In genomic region chr12:3224530-3224903, GRCh38 we compare ENCODE assay signal across 28 cellular contexts.
DNase-seq lines count a peak whose midpoint lies in the region; TF ChIP-seq lines count a peak whose summit lies in the region.
"Had no signal": no experiment of that assay in that cellular context is flagged by ENCODE, and none has a peak within 500 bp of the region (broad histone marks: within the 10 kb centered on the region; RNA-seq: fewer than 3 reads in every experiment).

No MANE protein-coding gene starts in this region.

- peaks cover 50% of the 10 kb centered on the region for H3K4me1 ChIP-seq in OCI-LY3 (ENCODE audit: low read length)
- H3K4me1 ChIP-seq in left ventricle myocardium inferior: peaks cover 87% of the 10 kb centered on the region
- H3K4me1 ChIP-seq in spleen: peaks cover 0 to 47% (median 23%) of the 10 kb centered on the region in 6 donors
- H3K4me1 ChIP-seq: uterus had no signal

- peak overlapping the region; percentile 46 for H3K4me2 ChIP-seq in OCI-LY3 (ENCODE audit: low read length)

- no peaks in the 10 kb centered on the region for H3K79me2 ChIP-seq in OCI-LY3 (ENCODE audit: low read length)

- H2AFZ ChIP-seq in OCI-LY3 (ENCODE audit: low read depth, low read length): no peak overlapping the region

- H3K4me3 Mint-ChIP-seq in osteocyte (ENCODE audit: unreplicated experiment): no peak overlapping the region
- H3K4me3 Mint-ChIP-seq: activated CD4-positive, alpha-beta T cell treated with anti-CD3 and anti-CD28 coated beads, Interleukin-2, amount 10 ng/mL, durations not matched to agents 24 days and 14 days; activated naive CD8-positive, alpha-beta T cell treated with anti-CD3 and anti-CD28 coated beads for 36 hours; activated T-cell treated with anti-CD3 and anti-CD28 coated beads, Interleukin-2, amount 50 U/mL, for 24 hours; IgD-negative memory B cell; naive thymus-derived CD4-positive, alpha-beta T cell had no signal

- H3K4me3 ChIP-seq in OCI-LY3 (ENCODE audit: low read length) (no peak overlapping the region), left ventricle myocardium inferior (no peak overlapping the region), spleen (no peak overlapping the region)
- H3K4me3 ChIP-seq: ascending aorta, stomach, uterus had no signal

- no peak overlapping the region for H3K9ac ChIP-seq in OCI-LY3 (ENCODE audit: low read length)

- peak overlapping the region; percentile 77 for H3K27ac Mint-ChIP-seq in osteocyte (ENCODE audit: unreplicated experiment)
- H3K27ac Mint-ChIP-seq: activated CD4-positive, alpha-beta T cell treated with anti-CD3 and anti-CD28 coated beads, Interleukin-2, amount 10 ng/mL, durations not matched to agents 24 days and 14 days; activated naive CD8-positive, alpha-beta T cell treated with anti-CD3 and anti-CD28 coated beads for 36 hours; activated T-cell treated with anti-CD3 and anti-CD28 coated beads, Interleukin-2, amount 50 U/mL, for 24 hours; IgD-negative memory B cell; naive thymus-derived CD4-positive, alpha-beta T cell had no signal

- H3K27me3 Mint-ChIP-seq in osteocyte (ENCODE audit: unreplicated experiment): no peaks in the 10 kb centered on the region
- H3K27me3 Mint-ChIP-seq: activated naive CD8-positive, alpha-beta T cell treated with anti-CD3 and anti-CD28 coated beads for 36 hours had no signal

- 0 out of 2 replicates have a peak, but pooled peaks cover 3% of the 10 kb centered on the region for H3K9me3 ChIP-seq in OCI-LY3 (ENCODE audit: insufficient read depth, low read length)
- H3K9me3 ChIP-seq in left ventricle myocardium inferior (replicated peaks): peaks cover 7% of the 10 kb centered on the region
- H3K9me3 ChIP-seq in spleen: peaks cover 0 to 8% (median 4%) of the 10 kb centered on the region in 8 donors
- H3K9me3 ChIP-seq: ascending aorta, stomach, uterus had no signal

- TF ChIP-seq POLR2A in spleen (IDR thresholded peaks at IDR 0.05): no peak

- TF ChIP-seq CTCF in OCI-LY3 (IDR thresholded peaks at IDR 0.05; ENCODE audit: low read depth, low read length) (no peak), left ventricle myocardium inferior (IDR thresholded peaks at IDR 0.05; ENCODE audit: borderline replicate concordance) (no peak), osteocyte (IDR thresholded peaks at IDR 0.05) (no peak), spleen (IDR thresholded peaks at IDR 0.05 in 8 of 11, conservative IDR thresholded peaks at IDR 0.05 in 3 of 11) (no peak)

- peaks cover 60% of the 10 kb centered on the region for H3K4me1 Mint-ChIP-seq in osteocyte (ENCODE audit: unreplicated experiment)
- H3K4me1 Mint-ChIP-seq: activated CD4-positive, alpha-beta T cell treated with anti-CD3 and anti-CD28 coated beads, Interleukin-2, amount 10 ng/mL, durations not matched to agents 24 days and 14 days had no signal

- DNase-seq in NCI-H82 (lab: John Stamatoyannopoulos, UW) (peak; percentile 78), NCI-H82 treated with DMSO at 0.1 percent for 48 hours (lab: John Stamatoyannopoulos, UW; ENCODE audit: unreplicated experiment) (no peak), left ventricle myocardium inferior (no peak), osteocyte (ENCODE audit: extremely low spot score, unreplicated experiment) (no peak), NOMO-1 (lab: John Stamatoyannopoulos, UW; ENCODE audit: unreplicated experiment in 2 of 2) (no peak), spleen (no peak)
- no peak for DNase-seq in stimulated activated CD4-positive, alpha-beta T cell treated with anti-CD3 and anti-CD28 coated beads, Interleukin-2, amount 100 ng/mL, for 24 hours
- DNase-seq: 8988T; activated CD4-positive, alpha-beta T cell treated with anti-CD3 and anti-CD28 coated beads, Interleukin-2, amount 10 ng/mL, durations not matched to agents 24 days and 14 days; activated gamma-delta T cell; activated naive CD8-positive, alpha-beta T cell treated with anti-CD3 and anti-CD28 coated beads for 36 hours; activated T-cell treated with anti-CD3 and anti-CD28 coated beads, Interleukin-2, amount 50 U/mL, for 24 hours; central memory CD4-positive, alpha-beta T cell; cortex of kidney; effector memory CD4-positive, alpha-beta T cell; erythroblast; midbrain; naive thymus-derived CD4-positive, alpha-beta T cell; NCI-H1436 treated with DMSO at 0.1 percent for 48 hours; occipital lobe; PC-3; small intestine; stomach; T1000; uterus had no signal

- intact Hi-C loops in left ventricle myocardium inferior (cut with micrococcal nuclease) (no loop called here), spleen (cut with DNase I; ENCODE audit: low total_unique reads) (no loop called here)

- H3K36me3 Mint-ChIP-seq in osteocyte (ENCODE audit: unreplicated experiment): peaks cover 10% of the 10 kb centered on the region
- H3K36me3 Mint-ChIP-seq: activated naive CD8-positive, alpha-beta T cell treated with anti-CD3 and anti-CD28 coated beads for 36 hours; IgD-negative memory B cell had no signal

- H3K36me3 ChIP-seq in OCI-LY3 (replicated peaks; ENCODE audit: low read depth, low read length) (no peaks in the 10 kb centered on the region), left ventricle myocardium inferior (peaks cover 6% of the 10 kb centered on the region), spleen (no peaks in the 10 kb centered on the region)
- H3K36me3 ChIP-seq: ascending aorta, stomach, uterus had no signal

- H3K9me3 Mint-ChIP-seq in osteocyte (ENCODE audit: unreplicated experiment): no peaks in the 10 kb centered on the region
- H3K9me3 Mint-ChIP-seq: activated CD4-positive, alpha-beta T cell treated with anti-CD3 and anti-CD28 coated beads, Interleukin-2, amount 10 ng/mL, durations not matched to agents 24 days and 14 days; activated T-cell treated with anti-CD3 and anti-CD28 coated beads, Interleukin-2, amount 50 U/mL, for 24 hours had no signal

- H4K20me1 ChIP-seq in OCI-LY3 (ENCODE audit: insufficient read depth, low read length): no peaks in the 10 kb centered on the region

- H3K27me3 ChIP-seq in OCI-LY3 (ENCODE audit: low read depth, low read length) (peaks cover 9% of the 10 kb centered on the region; the same call in 1 of the 2 replicates), left ventricle myocardium inferior (ENCODE audit: low read depth) (no peaks in the 10 kb centered on the region), spleen (replicated peaks in 1 of 7) (no peaks in the 10 kb centered on the region)
- H3K27me3 ChIP-seq: ascending aorta, stomach, uterus had no signal

- 71 to 85% (median 75%) methylated on average over 8 to 19 of the region's 19 CpGs for WGBS in spleen, 5 donors

- H3K27ac ChIP-seq in OCI-LY3 (ENCODE audit: low read length) (0 out of 2 replicates have a peak overlapping the region, but pooled peaks have one; percentile 16), left ventricle myocardium inferior (replicated peaks) (peak overlapping the region; percentile 13), spleen (no peak overlapping the region)
- H3K27ac ChIP-seq: ascending aorta, stomach, uterus had no signal

Comparison
In these comparisons a context has a peak if more than half of its experiments do, and no peak if none do; other contexts are left out.
1. H3K27ac ChIP-seq: peak in OCI-LY3 (single experiment) and left ventricle myocardium inferior (single experiment); none in spleen (0 of 8).